In the genomic region with DNA sequence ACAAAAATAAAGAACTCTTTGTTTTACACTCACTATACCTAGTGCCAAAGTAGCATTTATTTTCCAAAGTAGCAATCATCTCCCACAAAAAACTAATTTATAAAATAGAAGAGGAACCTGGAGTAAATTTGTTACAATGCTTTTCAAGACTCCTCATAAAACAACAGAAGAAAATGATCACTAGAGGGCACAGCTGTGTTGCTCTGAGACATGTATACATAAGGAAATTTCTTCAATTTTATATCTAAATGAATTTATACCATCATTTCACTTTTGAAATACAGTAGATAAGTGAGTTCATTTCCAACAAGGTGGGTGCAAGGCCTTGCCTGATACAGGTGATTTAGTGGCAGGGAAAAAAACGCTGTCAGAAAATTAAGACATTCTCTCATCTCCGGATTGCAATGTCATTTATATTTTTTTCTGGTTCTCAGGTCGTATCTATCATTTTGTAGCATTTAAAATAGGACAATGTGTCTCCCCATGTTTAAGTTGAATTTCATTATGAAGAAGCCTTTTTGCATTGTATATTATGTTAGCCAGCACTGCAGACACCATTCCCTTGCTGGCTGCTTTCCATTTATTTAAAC, we compare ENCODE assay signal across 1 cellular context.
TF ChIP-seq lines count a peak whose summit lies in the region.

No MANE protein-coding gene starts in this region.

TF ChIP-seq in GM23338, 12 proteins besides CTCF, POLR2A, EP300 and RAD21 (continued from another document):
- TF ChIP-seq, protein P1, sequence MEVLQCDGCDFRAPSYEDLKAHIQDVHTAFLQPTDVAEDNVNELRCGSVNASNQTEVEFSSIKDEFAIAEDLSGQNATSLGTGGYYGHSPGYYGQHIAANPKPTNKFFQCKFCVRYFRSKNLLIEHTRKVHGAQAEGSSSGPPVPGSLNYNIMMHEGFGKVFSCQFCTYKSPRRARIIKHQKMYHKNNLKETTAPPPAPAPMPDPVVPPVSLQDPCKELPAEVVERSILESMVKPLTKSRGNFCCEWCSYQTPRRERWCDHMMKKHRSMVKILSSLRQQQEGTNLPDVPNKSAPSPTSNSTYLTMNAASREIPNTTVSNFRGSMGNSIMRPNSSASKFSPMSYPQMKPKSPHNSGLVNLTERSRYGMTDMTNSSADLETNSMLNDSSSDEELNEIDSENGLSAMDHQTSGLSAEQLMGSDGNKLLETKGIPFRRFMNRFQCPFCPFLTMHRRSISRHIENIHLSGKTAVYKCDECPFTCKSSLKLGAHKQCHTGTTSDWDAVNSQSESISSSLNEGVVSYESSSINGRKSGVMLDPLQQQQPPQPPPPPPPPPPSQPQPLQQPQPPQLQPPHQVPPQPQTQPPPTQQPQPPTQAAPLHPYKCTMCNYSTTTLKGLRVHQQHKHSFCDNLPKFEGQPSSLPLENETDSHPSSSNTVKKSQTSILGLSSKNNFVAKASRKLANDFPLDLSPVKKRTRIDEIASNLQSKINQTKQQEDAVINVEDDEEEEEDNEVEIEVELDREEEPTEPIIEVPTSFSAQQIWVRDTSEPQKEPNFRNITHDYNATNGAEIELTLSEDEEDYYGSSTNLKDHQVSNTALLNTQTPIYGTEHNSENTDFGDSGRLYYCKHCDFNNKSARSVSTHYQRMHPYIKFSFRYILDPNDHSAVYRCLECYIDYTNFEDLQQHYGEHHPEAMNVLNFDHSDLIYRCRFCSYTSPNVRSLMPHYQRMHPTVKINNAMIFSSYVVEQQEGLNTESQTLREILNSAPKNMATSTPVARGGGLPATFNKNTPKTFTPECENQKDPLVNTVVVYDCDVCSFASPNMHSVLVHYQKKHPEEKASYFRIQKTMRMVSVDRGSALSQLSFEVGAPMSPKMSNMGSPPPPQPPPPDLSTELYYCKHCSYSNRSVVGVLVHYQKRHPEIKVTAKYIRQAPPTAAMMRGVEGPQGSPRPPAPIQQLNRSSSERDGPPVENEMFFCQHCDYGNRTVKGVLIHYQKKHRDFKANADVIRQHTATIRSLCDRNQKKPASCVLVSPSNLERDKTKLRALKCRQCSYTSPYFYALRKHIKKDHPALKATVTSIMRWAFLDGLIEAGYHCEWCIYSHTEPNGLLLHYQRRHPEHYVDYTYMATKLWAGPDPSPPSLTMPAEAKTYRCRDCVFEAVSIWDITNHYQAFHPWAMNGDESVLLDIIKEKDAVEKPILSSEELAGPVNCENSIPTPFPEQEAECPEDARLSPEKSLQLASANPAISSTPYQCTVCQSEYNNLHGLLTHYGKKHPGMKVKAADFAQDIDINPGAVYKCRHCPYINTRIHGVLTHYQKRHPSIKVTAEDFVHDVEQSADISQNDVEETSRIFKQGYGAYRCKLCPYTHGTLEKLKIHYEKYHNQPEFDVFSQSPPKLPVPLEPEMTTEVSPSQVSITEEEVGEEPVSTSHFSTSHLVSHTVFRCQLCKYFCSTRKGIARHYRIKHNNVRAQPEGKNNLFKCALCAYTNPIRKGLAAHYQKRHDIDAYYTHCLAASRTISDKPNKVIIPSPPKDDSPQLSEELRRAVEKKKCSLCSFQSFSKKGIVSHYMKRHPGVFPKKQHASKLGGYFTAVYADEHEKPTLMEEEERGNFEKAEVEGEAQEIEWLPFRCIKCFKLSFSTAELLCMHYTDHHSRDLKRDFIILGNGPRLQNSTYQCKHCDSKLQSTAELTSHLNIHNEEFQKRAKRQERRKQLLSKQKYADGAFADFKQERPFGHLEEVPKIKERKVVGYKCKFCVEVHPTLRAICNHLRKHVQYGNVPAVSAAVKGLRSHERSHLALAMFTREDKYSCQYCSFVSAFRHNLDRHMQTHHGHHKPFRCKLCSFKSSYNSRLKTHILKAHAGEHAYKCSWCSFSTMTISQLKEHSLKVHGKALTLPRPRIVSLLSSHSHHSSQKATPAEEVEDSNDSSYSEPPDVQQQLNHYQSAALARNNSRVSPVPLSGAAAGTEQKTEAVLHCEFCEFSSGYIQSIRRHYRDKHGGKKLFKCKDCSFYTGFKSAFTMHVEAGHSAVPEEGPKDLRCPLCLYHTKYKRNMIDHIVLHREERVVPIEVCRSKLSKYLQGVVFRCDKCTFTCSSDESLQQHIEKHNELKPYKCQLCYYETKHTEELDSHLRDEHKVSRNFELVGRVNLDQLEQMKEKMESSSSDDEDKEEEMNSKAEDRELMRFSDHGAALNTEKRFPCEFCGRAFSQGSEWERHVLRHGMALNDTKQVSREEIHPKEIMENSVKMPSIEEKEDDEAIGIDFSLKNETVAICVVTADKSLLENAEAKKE (CRISPR knock-in tag; IDR thresholded peaks at IDR 0.05): no peak
- TF ChIP-seq POLR2AphosphoS5 (IDR thresholded peaks at IDR 0.05; ENCODE audit: low read depth): no peak
- TF ChIP-seq, protein P2, sequence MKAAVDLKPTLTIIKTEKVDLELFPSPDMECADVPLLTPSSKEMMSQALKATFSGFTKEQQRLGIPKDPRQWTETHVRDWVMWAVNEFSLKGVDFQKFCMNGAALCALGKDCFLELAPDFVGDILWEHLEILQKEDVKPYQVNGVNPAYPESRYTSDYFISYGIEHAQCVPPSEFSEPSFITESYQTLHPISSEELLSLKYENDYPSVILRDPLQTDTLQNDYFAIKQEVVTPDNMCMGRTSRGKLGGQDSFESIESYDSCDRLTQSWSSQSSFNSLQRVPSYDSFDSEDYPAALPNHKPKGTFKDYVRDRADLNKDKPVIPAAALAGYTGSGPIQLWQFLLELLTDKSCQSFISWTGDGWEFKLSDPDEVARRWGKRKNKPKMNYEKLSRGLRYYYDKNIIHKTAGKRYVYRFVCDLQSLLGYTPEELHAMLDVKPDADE (IDR thresholded peaks at IDR 0.05): no peak
- no peak for TF ChIP-seq EZH2phosphoT487 (IDR thresholded peaks at IDR 0.05; ENCODE audit: unreplicated experiment)
- TF ChIP-seq JUNB (IDR thresholded peaks at IDR 0.05; ENCODE audit: unreplicated experiment): no peak
- no peak for TF ChIP-seq ZNF331 (CRISPR knock-in tag; IDR thresholded peaks at IDR 0.05; ENCODE audit: low read depth)
- no peak for TF ChIP-seq ZNF114 (CRISPR knock-in tag; IDR thresholded peaks at IDR 0.05)
